23 cellular contexts compared by ENCODE assay signal in genomic region chr21:19981938-19982337, GRCh38.
DNase-seq lines count a peak whose midpoint lies in the region; ATAC-seq and TF ChIP-seq lines count a peak whose summit lies in the region.
"Had no signal": no experiment of that assay in that cellular context is flagged by ENCODE, and none has a peak within 500 bp of the region (broad histone marks: within the 10 kb centered on the region; RNA-seq: fewer than 3 reads in every experiment).

No MANE protein-coding gene starts in this region.

- no peaks in the 10 kb centered on the region for H3K4me1 Mint-ChIP-seq in chondrocyte (ENCODE audit: low read depth)
- no peaks in the 10 kb centered on the region for H3K4me1 Mint-ChIP-seq in activated naive CD8-positive, alpha-beta T cell treated with anti-CD3 and anti-CD28 coated beads, Interleukin-2, amount 50 U/mL, for 24 hours
- H3K4me1 Mint-ChIP-seq: activated CD4-positive, alpha-beta T cell treated with anti-CD3 and anti-CD28 coated beads, Interleukin-2, amount 10 ng/mL, durations not matched to agents 7 days and 5 days; activated CD8-positive, alpha-beta memory T cell treated with anti-CD3 and anti-CD28 coated beads, Interleukin-2, amount 10 ng/mL, durations not matched to agents 7 days and 5 days; central memory CD8-positive, alpha-beta T cell had no signal

- H3K27ac ChIP-seq in 22Rv1 (no peak overlapping the region), adrenal gland (no peak overlapping the region)
- H3K27ac ChIP-seq: foreskin keratinocyte, lower lobe of right lung, psoas muscle, testis had no signal

- 79 to 80% (median 80%) methylated on average over 4 of the region's 4 CpGs for WGBS in adrenal gland, 4 donors

- intact Hi-C loops in adrenal gland (cut with DNase I): no loop called here

- peak; percentile 20; the same call in 1 of the 2 replicates for TF ChIP-seq CTCF in 22Rv1 (IDR thresholded peaks at IDR 0.05)
- peak; percentile 55 for TF ChIP-seq CTCF in chondrocyte (IDR thresholded peaks at IDR 0.05)
- TF ChIP-seq CTCF in adrenal gland (IDR thresholded peaks at IDR 0.05): no peak

- no peak for TF ChIP-seq POLR2A in adrenal gland (IDR thresholded peaks at IDR 0.05)

- H3K9me3 ChIP-seq in adrenal gland (replicated peaks in 1 of 3): no peaks in the 10 kb centered on the region
- H3K9me3 ChIP-seq: lower lobe of right lung, psoas muscle, testis had no signal

- no peak overlapping the region for H3K4me3 Mint-ChIP-seq in chondrocyte (ENCODE audit: unreplicated experiment)
- H3K4me3 Mint-ChIP-seq in activated naive CD8-positive, alpha-beta T cell treated with anti-CD3 and anti-CD28 coated beads, Interleukin-2, amount 50 U/mL, for 24 hours: no peak overlapping the region
- H3K4me3 Mint-ChIP-seq: activated CD4-positive, alpha-beta T cell treated with anti-CD3 and anti-CD28 coated beads, Interleukin-2, amount 10 ng/mL, durations not matched to agents 7 days and 5 days; activated CD8-positive, alpha-beta memory T cell treated with anti-CD3 and anti-CD28 coated beads, Interleukin-2, amount 10 ng/mL, durations not matched to agents 7 days and 5 days; central memory CD8-positive, alpha-beta T cell had no signal

- H3K36me3 ChIP-seq in adrenal gland (replicated peaks in 1 of 2): no peaks in the 10 kb centered on the region
- H3K36me3 ChIP-seq: lower lobe of right lung had no signal

- no peaks in the 10 kb centered on the region for H3K27me3 Mint-ChIP-seq in chondrocyte (ENCODE audit: low read depth)
- no peaks in the 10 kb centered on the region for H3K27me3 Mint-ChIP-seq in activated naive CD8-positive, alpha-beta T cell treated with anti-CD3 and anti-CD28 coated beads, Interleukin-2, amount 50 U/mL, for 24 hours
- H3K27me3 Mint-ChIP-seq: activated CD4-positive, alpha-beta T cell treated with anti-CD3 and anti-CD28 coated beads, Interleukin-2, amount 10 ng/mL, durations not matched to agents 7 days and 5 days; activated CD8-positive, alpha-beta memory T cell treated with anti-CD3 and anti-CD28 coated beads, Interleukin-2, amount 10 ng/mL, durations not matched to agents 7 days and 5 days; central memory CD8-positive, alpha-beta T cell had no signal

- DNase-seq in HT-29 (ENCODE audit: low spot score) (peak; percentile 11), NCI-H748 (lab: John Stamatoyannopoulos, UW; ENCODE audit: unreplicated experiment) (peak; percentile 40), chondrocyte (ENCODE audit: low spot score) (no peak), adrenal gland (no peak), medulla oblongata (ENCODE audit: extremely low spot score) (no peak)
- DNase-seq in activated naive CD8-positive, alpha-beta T cell treated with anti-CD3 and anti-CD28 coated beads, Interleukin-2, amount 50 U/mL, for 24 hours: no peak
- DNase-seq in effector CD4-positive, alpha-beta T cell: no peak
- DNase-seq: activated CD4-positive, alpha-beta T cell treated with anti-CD3 and anti-CD28 coated beads, Interleukin-2, amount 10 ng/mL, durations not matched to agents 7 days and 5 days; activated CD8-positive, alpha-beta memory T cell treated with anti-CD3 and anti-CD28 coated beads, Interleukin-2, amount 10 ng/mL, durations not matched to agents 7 days and 5 days; activated naive CD4-positive, alpha-beta T cell treated with anti-CD3 and anti-CD28 coated beads, Interleukin-2, amount 50 U/mL, for 16 hours; C1 segment of cervical spinal cord; foreskin keratinocyte; KG1; lower lobe of right lung; NCI-H1105; NCI-H2107; OCI-M1; psoas muscle; SHP77 treated with DMSO at 0.1 percent for 48 hours; testis had no signal

- H3K27ac Mint-ChIP-seq in chondrocyte (ENCODE audit: unreplicated experiment): no peak overlapping the region
- no peak overlapping the region for H3K27ac Mint-ChIP-seq in activated naive CD8-positive, alpha-beta T cell treated with anti-CD3 and anti-CD28 coated beads, Interleukin-2, amount 50 U/mL, for 24 hours
- H3K27ac Mint-ChIP-seq: activated CD4-positive, alpha-beta T cell treated with anti-CD3 and anti-CD28 coated beads, Interleukin-2, amount 10 ng/mL, durations not matched to agents 7 days and 5 days; activated CD8-positive, alpha-beta memory T cell treated with anti-CD3 and anti-CD28 coated beads, Interleukin-2, amount 10 ng/mL, durations not matched to agents 7 days and 5 days had no signal

- no peaks in the 10 kb centered on the region for H3K36me3 Mint-ChIP-seq in chondrocyte (ENCODE audit: low read depth)
- H3K36me3 Mint-ChIP-seq in activated naive CD8-positive, alpha-beta T cell treated with anti-CD3 and anti-CD28 coated beads, Interleukin-2, amount 50 U/mL, for 24 hours (ENCODE audit: low read depth): no peaks in the 10 kb centered on the region
- H3K36me3 Mint-ChIP-seq: activated CD8-positive, alpha-beta memory T cell treated with anti-CD3 and anti-CD28 coated beads, Interleukin-2, amount 10 ng/mL, durations not matched to agents 7 days and 5 days had no signal

- H3K4me3 ChIP-seq in adrenal gland: no peak overlapping the region
- H3K4me3 ChIP-seq: lower lobe of right lung, psoas muscle, testis had no signal

- no peaks in the 10 kb centered on the region for H3K4me1 ChIP-seq in adrenal gland (replicated peaks in 1 of 2)
- H3K4me1 ChIP-seq: foreskin keratinocyte, lower lobe of right lung, psoas muscle, testis had no signal

- ATAC-seq in activated naive CD8-positive, alpha-beta T cell treated with anti-CD3 and anti-CD28 coated beads, Interleukin-2, amount 50 U/mL, for 24 hours: no peak
- ATAC-seq: activated CD8-positive, alpha-beta memory T cell treated with anti-CD3 and anti-CD28 coated beads, Interleukin-2, amount 10 ng/mL, durations not matched to agents 7 days and 5 days; foreskin keratinocyte; HCT116; lower lobe of right lung; psoas muscle had no signal

- no peaks in the 10 kb centered on the region for H3K27me3 ChIP-seq in adrenal gland
- H3K27me3 ChIP-seq: foreskin keratinocyte, testis had no signal

- H3K9me3 Mint-ChIP-seq in chondrocyte (ENCODE audit: low read depth): no peaks in the 10 kb centered on the region
- peaks cover 7% of the 10 kb centered on the region for H3K9me3 Mint-ChIP-seq in activated naive CD8-positive, alpha-beta T cell treated with anti-CD3 and anti-CD28 coated beads, Interleukin-2, amount 50 U/mL, for 24 hours

Comparison
In these comparisons a context has a peak if more than half of its experiments do, and no peak if none do; other contexts are left out.
1. CTCF ChIP-seq: peak in 22Rv1 (single experiment) and chondrocyte (single experiment); none in adrenal gland (0 of 6).
2. DNase-seq: peak in HT-29 (single experiment) and NCI-H748 (single experiment); none in chondrocyte (single experiment), activated naive CD8-positive, alpha-beta T cell treated with anti-CD3 and anti-CD28 coated beads, Interleukin-2, amount 50 U/mL, for 24 hours (single experiment), adrenal gland (0 of 7), medulla oblongata (single experiment) and effector CD4-positive, alpha-beta T cell (single experiment).